8 cellular contexts compared by ENCODE assay signal in genomic region chr17:38967290-38967738, GRCh38. TPM values are rescaled to one million over a fixed set of nuclear protein-coding genes. Genes with fewer than 3 reads are reported as not detected.
DNase-seq lines count a peak whose midpoint lies in the region; ATAC-seq and TF ChIP-seq lines count a peak whose summit lies in the region.

Gene FBXO47, minus strand, starts transcription at chr17:38967403. Its CDS starts 4,378 bp downstream, at chr17:38963025.

- H3K4me3 ChIP-seq in ascending aorta (peak within 1 kb of the TSS in 1 of 2 donors; percentile 47), thymus (ENCODE audit: low read length) (peak within 1 kb of the TSS; percentile 34)

- intact Hi-C loops in ascending aorta (cut with DNase I): loop anchor here (10.0 kb wide), 1 partner anchor 63 kb away; no protein-coding TSS in a partner anchor
- intact Hi-C loops in left ventricle myocardium superior (cut with micrococcal nuclease): no loop called here
- intact Hi-C loops in posterior vena cava (cut with DNase I): no loop called here

- H3K36me3 ChIP-seq in ascending aorta: no peaks in the 10 kb centered on the region
- no peaks in the 10 kb centered on the region for H3K36me3 ChIP-seq in thymus (ENCODE audit: control insufficient read depth, insufficient read depth)

- DNase-seq in T-helper 2 cell: peak; percentile 49 to 89 (median 71)
- peak; percentile 80 to 94 for DNase-seq in ascending aorta (ENCODE audit: low spot score in 2 of 2)
- peak; percentile 95 for DNase-seq in left ventricle myocardium superior
- DNase-seq in posterior vena cava (ENCODE audit: low spot score): peak; percentile 97

- H3K9me3 ChIP-seq in ascending aorta: no peaks in the 10 kb centered on the region
- H3K9me3 ChIP-seq in thymus (ENCODE audit: control insufficient read depth): no peaks in the 10 kb centered on the region

- TF ChIP-seq POLR2A in GM19193 (IDR thresholded peaks at IDR 0.05; ENCODE audit: extremely low read depth, insufficient read depth, insufficient read length): peak; percentile 53

- H3K27ac ChIP-seq in ascending aorta (peak within 1 kb of the TSS; percentile 46 to 56), thymus (ENCODE audit: low read depth) (peak within 1 kb of the TSS; percentile 82)

- WGBS in thymus: 26% methylated on average over 21 of the region's 21 CpGs

- H3K4me1 ChIP-seq in ascending aorta (peaks cover 0 to 3% of the 10 kb centered on the region in 2 donors), thymus (ENCODE audit: control insufficient read depth, insufficient read depth, low read length) (peaks cover 4% of the 10 kb centered on the region)

- ATAC-seq in left ventricle myocardium superior (peak; percentile 99), HG03108 (IDR thresholded peaks at IDR 0.05; ENCODE audit: unreplicated experiment) (no peak), GM18520 (IDR thresholded peaks at IDR 0.05; ENCODE audit: unreplicated experiment) (no peak)

- peak in 1 of 3 experiments; percentile 21 for TF ChIP-seq CTCF in ascending aorta (IDR thresholded peaks at IDR 0.05)

- H3K27me3 ChIP-seq in ascending aorta: no peaks in the 10 kb centered on the region
- no peaks in the 10 kb centered on the region for H3K27me3 ChIP-seq in thymus (ENCODE audit: control insufficient read depth, insufficient read depth)

RNA-seq across cellular contexts. Expression of gene FBXO47, which starts in this region (rescaled TPM):
- not detected for total RNA-seq in ascending aorta
- total RNA-seq in left ventricle myocardium superior: not detected
- not detected for total RNA-seq in posterior vena cava
- polyA plus RNA-seq in thymus: not detected

Comparison
In these comparisons a context has a peak if more than half of its experiments do, and no peak if none do; other contexts are left out.
1. Peak in DNase-seq and H3K27ac ChIP-seq in ascending aorta; RNA of the gene not detected or under 1 TPM.
2. Peak in DNase-seq and ATAC-seq in left ventricle myocardium superior; RNA of the gene not detected or under 1 TPM.
3. Peak in DNase-seq in posterior vena cava; RNA of the gene not detected or under 1 TPM.